Comparison of ENCODE assay signal across 37 cellular contexts in the genomic region with DNA sequence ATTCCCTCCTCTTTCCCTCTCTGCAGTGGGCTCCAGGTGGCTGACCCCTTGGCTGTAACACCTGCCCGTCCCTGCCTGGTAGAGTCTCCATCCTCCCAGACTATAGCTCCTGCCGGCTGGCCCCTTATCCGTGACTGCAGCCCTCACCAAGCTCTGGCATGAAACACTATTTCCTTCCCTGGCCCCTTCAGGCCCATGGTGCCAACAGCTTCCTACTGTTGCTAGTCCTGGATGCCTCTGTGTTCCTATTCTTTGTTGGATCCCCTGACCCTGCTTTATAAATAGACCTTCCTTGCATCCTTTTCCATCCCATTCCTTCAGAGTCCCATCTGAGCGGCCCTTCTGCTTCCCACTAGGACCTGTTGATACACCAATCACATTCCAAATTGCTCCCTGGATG.
"Had no signal": no experiment of that assay in that cellular context is flagged by ENCODE, and none has a peak within 500 bp of the region (broad histone marks: within the 10 kb centered on the region; RNA-seq: fewer than 3 reads in every experiment).

No MANE protein-coding gene starts in this region.

- H3K27ac Mint-ChIP-seq: activated B cell treated with CpG ODN at 0.5 μM for 24 hours; activated CD8-positive, alpha-beta memory T cell treated with anti-CD3 and anti-CD28 coated beads, Interleukin-2, amount 10 ng/mL, durations not matched to agents 7 days and 5 days; activated CD8-positive, alpha-beta T cell treated with anti-CD3 and anti-CD28 coated beads, Interleukin-2, amount 10 ng/mL, durations not matched to agents 7 days and 5 days; activated naive CD4-positive, alpha-beta T cell treated with anti-CD3 and anti-CD28 coated beads for 36 hours; activated naive CD4-positive, alpha-beta T cell treated with anti-CD3 and anti-CD28 coated beads, Interleukin-2, amount 50 U/mL, for 24 hours; activated naive CD8-positive, alpha-beta T cell treated with anti-CD3 and anti-CD28 coated beads for 36 hours; activated naive CD8-positive, alpha-beta T cell treated with anti-CD3 and anti-CD28 coated beads, Interleukin-2, amount 50 U/mL, for 24 hours; activated T-helper 1 cell treated with anti-CD3 and anti-CD28 coated beads, Interleukin-12 subunit alpha, Interleukin-12 subunit beta, Interleukin-2, Interleukin-4 antibody, amounts not matched to agents 30 ng/mL and 10 ng/mL and 1 ng/mL, durations not matched to agents 14 hours and 24 hours and 36 hours; activated T-helper 2 cell treated with anti-CD3 and anti-CD28 coated beads, Interferon-gamma antibody, Interleukin-2, Interleukin-4, amounts not matched to agents 10 μg/mL and 5 μg/mL and 100 μg/mL, durations not matched to agents 14 hours and 24 hours and 36 hours; brain; effector memory CD8-positive, alpha-beta T cell; T-helper 17 cell; T-helper 2 cell treated with Interferon-gamma antibody and Interleukin-4, amounts not matched to agents 5 μg/mL and 100 μg/mL, for 36 hours had no signal

- H3K9me3 ChIP-seq: adrenal gland, ascending aorta, breast epithelium, esophagus squamous epithelium, gastroesophageal sphincter had no signal

- H3K4me3 Mint-ChIP-seq: activated B cell treated with CpG ODN at 0.5 μM for 24 hours; activated CD8-positive, alpha-beta memory T cell treated with anti-CD3 and anti-CD28 coated beads, Interleukin-2, amount 10 ng/mL, durations not matched to agents 7 days and 5 days; activated CD8-positive, alpha-beta T cell treated with anti-CD3 and anti-CD28 coated beads, Interleukin-2, amount 10 ng/mL, durations not matched to agents 7 days and 5 days; activated naive CD4-positive, alpha-beta T cell treated with anti-CD3 and anti-CD28 coated beads for 36 hours; activated naive CD4-positive, alpha-beta T cell treated with anti-CD3 and anti-CD28 coated beads, Interleukin-2, amount 50 U/mL, for 24 hours; activated naive CD8-positive, alpha-beta T cell treated with anti-CD3 and anti-CD28 coated beads for 36 hours; activated naive CD8-positive, alpha-beta T cell treated with anti-CD3 and anti-CD28 coated beads, Interleukin-2, amount 50 U/mL, for 24 hours; activated T-helper 1 cell treated with anti-CD3 and anti-CD28 coated beads, Interleukin-12 subunit alpha, Interleukin-12 subunit beta, Interleukin-2, Interleukin-4 antibody, amounts not matched to agents 30 ng/mL and 10 ng/mL and 1 ng/mL, durations not matched to agents 14 hours and 24 hours and 36 hours; brain; central memory CD8-positive, alpha-beta T cell; effector memory CD8-positive, alpha-beta T cell; T-helper 17 cell; T-helper 2 cell treated with Interferon-gamma antibody and Interleukin-4, amounts not matched to agents 5 μg/mL and 100 μg/mL, for 36 hours had no signal

- H3K27me3 Mint-ChIP-seq: activated B cell treated with CpG ODN at 0.5 μM for 24 hours; activated CD8-positive, alpha-beta memory T cell treated with anti-CD3 and anti-CD28 coated beads, Interleukin-2, amount 10 ng/mL, durations not matched to agents 7 days and 5 days; brain had no signal

- H3K27me3 ChIP-seq: adrenal gland, ascending aorta, breast epithelium had no signal

- H3K36me3 ChIP-seq: adrenal gland, ascending aorta, breast epithelium, cardiac muscle cell, esophagus squamous epithelium, gastroesophageal sphincter, WERI-Rb-1 had no signal

- DNase-seq: activated B cell treated with CpG ODN at 0.5 μM for 24 hours; activated CD4-positive, alpha-beta T cell treated with anti-CD3 and anti-CD28 coated beads for 48 hours; activated CD4-positive, alpha-beta T cell treated with anti-CD3 and anti-CD28 coated beads, Interleukin-2, amount 50 U/mL, for 1 hour; activated CD4-positive, alpha-beta T cell treated with anti-CD3 and anti-CD28 coated beads, Interleukin-2, amount 50 U/mL, for 48 hours; activated CD8-positive, alpha-beta memory T cell treated with anti-CD3 and anti-CD28 coated beads, Interleukin-2, amount 10 ng/mL, durations not matched to agents 7 days and 5 days; activated CD8-positive, alpha-beta memory T cell treated with anti-CD3 and anti-CD28 coated beads, Interleukin-2, amount 50 U/mL, for 4 hours; activated CD8-positive, alpha-beta T cell treated with anti-CD3 and anti-CD28 coated beads, Interleukin-2, amount 10 ng/mL, durations not matched to agents 7 days and 5 days; activated effector memory CD4-positive, alpha-beta T cell treated with anti-CD3 and anti-CD28 coated beads, Interleukin-2, amount 50 U/mL, for 16 hours; activated naive CD4-positive, alpha-beta T cell treated with anti-CD3 and anti-CD28 coated beads for 36 hours; activated naive CD8-positive, alpha-beta T cell treated with anti-CD3 and anti-CD28 coated beads for 36 hours; activated naive CD8-positive, alpha-beta T cell treated with anti-CD3 and anti-CD28 coated beads, Interleukin-2, amount 50 U/mL, for 24 hours; activated T-cell treated with anti-CD3 and anti-CD28 coated beads, Interleukin-2, amount 50 U/mL, for 1 hour; activated T-cell treated with anti-CD3 and anti-CD28 coated beads, Interleukin-2, amount 50 U/mL, for 48 hours; adrenal gland; amygdala; cortex of kidney; dermis blood vessel endothelial cell; effector CD4-positive, alpha-beta T cell; effector memory CD8-positive, alpha-beta T cell; erythroblast; esophagus squamous epithelium; foreskin melanocyte; T-helper 1 cell; T-helper 17 cell; T1000; WERI-Rb-1 had no signal

- H3K36me3 Mint-ChIP-seq: activated CD8-positive, alpha-beta memory T cell treated with anti-CD3 and anti-CD28 coated beads, Interleukin-2, amount 10 ng/mL, durations not matched to agents 7 days and 5 days; activated naive CD4-positive, alpha-beta T cell treated with anti-CD3 and anti-CD28 coated beads, Interleukin-2, amount 50 U/mL, for 24 hours; activated naive CD8-positive, alpha-beta T cell treated with anti-CD3 and anti-CD28 coated beads for 36 hours; brain had no signal

- H3K4me3 ChIP-seq: adrenal gland, ascending aorta, breast epithelium, cardiac muscle cell, esophagus squamous epithelium, gastroesophageal sphincter had no signal

- H3K4me1 Mint-ChIP-seq: activated B cell treated with CpG ODN at 0.5 μM for 24 hours; activated CD8-positive, alpha-beta memory T cell treated with anti-CD3 and anti-CD28 coated beads, Interleukin-2, amount 10 ng/mL, durations not matched to agents 7 days and 5 days; activated naive CD4-positive, alpha-beta T cell treated with anti-CD3 and anti-CD28 coated beads, Interleukin-2, amount 50 U/mL, for 24 hours; activated naive CD8-positive, alpha-beta T cell treated with anti-CD3 and anti-CD28 coated beads for 36 hours; activated naive CD8-positive, alpha-beta T cell treated with anti-CD3 and anti-CD28 coated beads, Interleukin-2, amount 50 U/mL, for 24 hours; central memory CD8-positive, alpha-beta T cell; T-helper 17 cell had no signal

- H3K4me1 ChIP-seq: adrenal gland, ascending aorta, breast epithelium, esophagus squamous epithelium, gastroesophageal sphincter had no signal

- H3K9me3 Mint-ChIP-seq: activated B cell treated with CpG ODN at 0.5 μM for 24 hours; activated naive CD4-positive, alpha-beta T cell treated with anti-CD3 and anti-CD28 coated beads for 36 hours; activated naive CD4-positive, alpha-beta T cell treated with anti-CD3 and anti-CD28 coated beads, Interleukin-2, amount 50 U/mL, for 24 hours; activated naive CD8-positive, alpha-beta T cell treated with anti-CD3 and anti-CD28 coated beads for 36 hours; activated naive CD8-positive, alpha-beta T cell treated with anti-CD3 and anti-CD28 coated beads, Interleukin-2, amount 50 U/mL, for 24 hours; activated T-helper 1 cell treated with anti-CD3 and anti-CD28 coated beads, Interleukin-12 subunit alpha, Interleukin-12 subunit beta, Interleukin-2, Interleukin-4 antibody, amounts not matched to agents 30 ng/mL and 10 ng/mL and 1 ng/mL, durations not matched to agents 14 hours and 24 hours and 36 hours; activated T-helper 2 cell treated with anti-CD3 and anti-CD28 coated beads, Interferon-gamma antibody, Interleukin-2, Interleukin-4, amounts not matched to agents 10 μg/mL and 5 μg/mL and 100 μg/mL, durations not matched to agents 14 hours and 24 hours and 36 hours; central memory CD8-positive, alpha-beta T cell; effector memory CD8-positive, alpha-beta T cell; T-helper 2 cell treated with Interferon-gamma antibody and Interleukin-4, amounts not matched to agents 5 μg/mL and 100 μg/mL, for 36 hours had no signal

- H3K27ac ChIP-seq: adrenal gland, ascending aorta, breast epithelium, cardiac muscle cell, esophagus squamous epithelium, gastroesophageal sphincter, WERI-Rb-1 had no signal

- ATAC-seq: activated CD4-positive, CD25-positive, alpha-beta regulatory T cell treated with anti-CD3 and anti-CD28 coated beads, Interleukin-2, amount 50 U/mL, for 24 hours; activated CD8-positive, alpha-beta memory T cell treated with anti-CD3 and anti-CD28 coated beads, Interleukin-2, amount 10 ng/mL, durations not matched to agents 7 days and 5 days; activated CD8-positive, alpha-beta T cell treated with anti-CD3 and anti-CD28 coated beads, Interleukin-2, amount 10 ng/mL, durations not matched to agents 7 days and 5 days; activated naive CD8-positive, alpha-beta T cell treated with anti-CD3 and anti-CD28 coated beads, Interleukin-2, amount 50 U/mL, for 24 hours; effector memory CD8-positive, alpha-beta T cell; gastroesophageal sphincter; T-helper 17 cell had no signal
